ENCODE assay signal across 1 cellular context in genomic region chr2:241540766-241541561, GRCh38.
TF ChIP-seq lines count a peak whose summit lies in the region.

No MANE protein-coding gene starts in this region.

TF ChIP-seq in HepG2, 621 proteins besides CTCF, POLR2A, EP300 and RAD21 (continued from another document and continues in another):
- TF ChIP-seq ZNF513 (CRISPR knock-in tag; conservative IDR thresholded peaks at IDR 0.05) (no peak), AKAP8 (CRISPR knock-in tag; IDR thresholded peaks at IDR 0.05) (no peak), MAFK (conservative IDR thresholded peaks at IDR 0.05 in 1 of 2, IDR thresholded peaks at IDR 0.05 in 1 of 2; ENCODE audit: low read length in 2 of 2) (no peak), NCOA5 (CRISPR knock-in tag; IDR thresholded peaks at IDR 0.05) (no peak), ZNF704 (CRISPR knock-in tag; IDR thresholded peaks at IDR 0.05; ENCODE audit: borderline replicate concordance) (0 out of 2 replicates have a peak, but pooled peaks have one; percentile 36), MTF1 (CRISPR knock-in tag; IDR thresholded peaks at IDR 0.05) (no peak), EEA1 (CRISPR knock-in tag; IDR thresholded peaks at IDR 0.05; ENCODE audit: borderline replicate concordance) (0 out of 2 replicates have a peak, but pooled peaks have one; percentile 16), FOSL1 (CRISPR knock-in tag; IDR thresholded peaks at IDR 0.05; ENCODE audit: borderline replicate concordance) (no peak), GATAD2A (CRISPR knock-in tag; IDR thresholded peaks at IDR 0.05) (no peak), ELF3 (CRISPR knock-in tag; IDR thresholded peaks at IDR 0.05) (no peak), IRF2 (CRISPR knock-in tag; IDR thresholded peaks at IDR 0.05) (no peak), CSRNP1 (CRISPR knock-in tag; IDR thresholded peaks at IDR 0.05) (peak; percentile 47; the same call in 1 of the 2 replicates), TAF1 (CRISPR knock-in tag; IDR thresholded peaks at IDR 0.05) (no peak), ZNF205 (CRISPR knock-in tag; IDR thresholded peaks at IDR 0.05) (no peak), ZNF580 (CRISPR knock-in tag; IDR thresholded peaks at IDR 0.05; ENCODE audit: borderline replicate concordance, low read depth) (no peak), GRHL1 (CRISPR knock-in tag; conservative IDR thresholded peaks at IDR 0.05) (no peak), ZFP36 (IDR thresholded peaks at IDR 0.05; ENCODE audit: borderline replicate concordance, low read depth, low read length, partially characterized antibody) (no peak), ZNF407 (CRISPR knock-in tag; IDR thresholded peaks at IDR 0.05; ENCODE audit: not compliant biosample characterization) (no peak), KAT7 (CRISPR knock-in tag; IDR thresholded peaks at IDR 0.05; ENCODE audit: borderline replicate concordance) (no peak), RCOR2 (CRISPR knock-in tag; IDR thresholded peaks at IDR 0.05) (no peak), THAP7 (CRISPR knock-in tag; IDR thresholded peaks at IDR 0.05) (no peak), LRRFIP1 (CRISPR knock-in tag; conservative IDR thresholded peaks at IDR 0.05) (no peak), ZBTB21 (CRISPR knock-in tag; IDR thresholded peaks at IDR 0.05) (no peak), PHF8 (CRISPR knock-in tag; IDR thresholded peaks at IDR 0.05) (no peak), DZIP1 (CRISPR knock-in tag; IDR thresholded peaks at IDR 0.05) (no peak), FOSL2 (CRISPR knock-in tag; IDR thresholded peaks at IDR 0.05) (no peak), MTA1 (CRISPR knock-in tag; IDR thresholded peaks at IDR 0.05; ENCODE audit: borderline replicate concordance) (no peak), ZNF143 (CRISPR knock-in tag; IDR thresholded peaks at IDR 0.05) (0 out of 2 replicates have a peak, but pooled peaks have one; percentile 18), CREBL2 (CRISPR knock-in tag; IDR thresholded peaks at IDR 0.05; ENCODE audit: borderline replicate concordance) (no peak), CERS6 (CRISPR knock-in tag; IDR thresholded peaks at IDR 0.05) (no peak), HCFC1 (IDR thresholded peaks at IDR 0.05; ENCODE audit: low read depth, low read length) (no peak), ZNF782 (CRISPR knock-in tag; IDR thresholded peaks at IDR 0.05; ENCODE audit: borderline replicate concordance) (no peak), SMARCC2 (IDR thresholded peaks at IDR 0.05) (no peak)
